Comparison of ENCODE assay signal across 22 cellular contexts in the genomic region with DNA sequence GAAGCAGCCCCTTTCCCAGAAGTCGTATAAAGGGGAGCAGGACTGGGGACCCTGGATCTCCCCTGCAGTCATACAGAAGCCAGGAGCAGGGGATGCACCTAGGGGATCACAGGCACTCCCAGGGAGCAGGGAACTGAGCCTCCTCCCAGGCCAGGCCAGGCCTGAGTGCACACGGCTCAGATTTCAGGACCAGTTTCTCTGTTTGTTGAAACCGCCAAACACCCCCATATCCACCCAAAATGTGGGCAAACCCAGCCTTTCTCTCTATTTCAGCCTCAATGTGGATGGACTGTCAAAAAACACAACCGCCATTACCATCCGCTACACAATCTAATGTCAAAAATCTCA. TPM values are rescaled to one million over a fixed set of nuclear protein-coding genes. Genes with fewer than 3 reads are reported as not detected.
DNase-seq lines count a peak whose midpoint lies in the region; ATAC-seq and TF ChIP-seq lines count a peak whose summit lies in the region.
"Had no signal": no experiment of that assay in that cellular context is flagged by ENCODE, and none has a peak within 500 bp of the region (broad histone marks: within the 10 kb centered on the region; RNA-seq: fewer than 3 reads in every experiment).

No MANE protein-coding gene starts in this region.

- 65% methylated on average over 4 of the region's 5 CpGs for WGBS in esophagus muscularis mucosa
- 60 to 79% methylated on average over 1 to 4 of the region's 5 CpGs for WGBS in transverse colon (ENCODE audit: low coverage in 1 of 2), 2 donors

- intact Hi-C loops in left ventricle myocardium superior (cut with micrococcal nuclease) = no loop called here
- intact Hi-C loops in esophagus muscularis mucosa (cut with DNase I) = no loop called here
- intact Hi-C loops in transverse colon (cut with DNase I; ENCODE audit: low total_unique reads) = no loop called here

- TF ChIP-seq EP300 in esophagus muscularis mucosa (IDR thresholded peaks at IDR 0.05) (no peak), transverse colon (IDR thresholded peaks at IDR 0.05; ENCODE audit: low read depth) (no peak)

- H3K9me3 ChIP-seq in cardiac muscle cell (ENCODE audit: low read depth) (no peaks in the 10 kb centered on the region), esophagus muscularis mucosa (no peaks in the 10 kb centered on the region), transverse colon (no peaks in the 10 kb centered on the region)
- H3K9me3 ChIP-seq: Caco-2, mucosa of descending colon, right lobe of liver had no signal

- H3K36me3 ChIP-seq in cardiac muscle cell (no peaks in the 10 kb centered on the region), esophagus muscularis mucosa (no peaks in the 10 kb centered on the region), transverse colon (no peaks in the 10 kb centered on the region)
- H3K36me3 ChIP-seq: right lobe of liver had no signal

- H3K27me3 ChIP-seq in cardiac muscle cell = no peaks in the 10 kb centered on the region
- no peaks in the 10 kb centered on the region for H3K27me3 ChIP-seq in esophagus muscularis mucosa
- H3K27me3 ChIP-seq in transverse colon = no peaks in the 10 kb centered on the region
- H3K27me3 ChIP-seq: right lobe of liver had no signal

- no peaks in the 10 kb centered on the region for H3K27me3 Mint-ChIP-seq in neural crest cell (ENCODE audit: low read depth)

- TF ChIP-seq POLR2A in esophagus muscularis mucosa (IDR thresholded peaks at IDR 0.05; ENCODE audit: low read depth) (no peak), transverse colon (IDR thresholded peaks at IDR 0.05) (no peak)

- H3K27ac ChIP-seq in cardiac muscle cell = peak overlapping the region; percentile 55
- H3K27ac ChIP-seq in esophagus muscularis mucosa (replicated peaks in 1 of 4) = peak overlapping the region; percentile 82 to 95 (median 92)
- H3K27ac ChIP-seq in transverse colon = peak overlapping the region; percentile 31 to 77 (median 54)
- H3K27ac ChIP-seq: 22Rv1, right lobe of liver had no signal

- H3K4me1 Mint-ChIP-seq in neural crest cell = peaks cover 62% of the 10 kb centered on the region
- H3K4me1 Mint-ChIP-seq: B cell had no signal

- no peaks in the 10 kb centered on the region for H3K9me3 Mint-ChIP-seq in neural crest cell
- H3K9me3 Mint-ChIP-seq: stimulated activated naive B cell treated with anti-CD40 and anti-IgM and Interleukin-4, amounts not matched to agents 10 μg/mL and 1 μg/mL and 100 μg/mL, for 72 hours had no signal

- in situ Hi-C loops in transverse colon (cut with MboI; ENCODE audit: low pct_ligation_motif_present in 1 of 4, low pct_unique_long_range_greater_than_20kb in 1 of 4, low sequenced_read_pairs in 3 of 4) = no loop called here

- H3K4me1 ChIP-seq in cardiac muscle cell (ENCODE audit: low read depth) (peaks cover 43% of the 10 kb centered on the region), esophagus muscularis mucosa (peaks cover 17 to 86% (median 83%) of the 10 kb centered on the region in 4 donors), transverse colon (peaks cover 0 to 3% (median 2%) of the 10 kb centered on the region in 4 donors)
- H3K4me1 ChIP-seq: Caco-2, right lobe of liver had no signal

- peaks cover 10% of the 10 kb centered on the region for H3K36me3 Mint-ChIP-seq in neural crest cell (ENCODE audit: low read depth)
- H3K36me3 Mint-ChIP-seq: stimulated activated naive B cell treated with anti-CD40 and anti-IgM and Interleukin-4, amounts not matched to agents 10 μg/mL and 1 μg/mL and 100 μg/mL, for 72 hours had no signal

- H3K27ac Mint-ChIP-seq in neural crest cell (ENCODE audit: unreplicated experiment) = peak overlapping the region; percentile 69
- H3K27ac Mint-ChIP-seq: B cell; stimulated activated naive B cell treated with anti-CD40 and anti-IgM and Interleukin-4, amounts not matched to agents 10 μg/mL and 1 μg/mL and 100 μg/mL, for 72 hours had no signal

- peak overlapping the region; percentile 24 for H3K4me3 Mint-ChIP-seq in neural crest cell
- H3K4me3 Mint-ChIP-seq: B cell; stimulated activated naive B cell treated with anti-CD40 and anti-IgM and Interleukin-4, amounts not matched to agents 10 μg/mL and 1 μg/mL and 100 μg/mL, for 72 hours had no signal

- no peak overlapping the region for H3K4me3 ChIP-seq in cardiac muscle cell
- H3K4me3 ChIP-seq in esophagus muscularis mucosa = no peak overlapping the region
- no peak overlapping the region for H3K4me3 ChIP-seq in transverse colon
- H3K4me3 ChIP-seq: mucosa of descending colon, right lobe of liver had no signal

- ATAC-seq in left ventricle myocardium superior = no peak
- ATAC-seq in SK-N-SH treated with all-trans-retinoic acid at 6 μM for 48 hours = no peak
- ATAC-seq: mucosa of descending colon; right lobe of liver; stimulated activated naive B cell treated with anti-CD40 and anti-IgM and Interleukin-4, amounts not matched to agents 10 μg/mL and 1 μg/mL and 100 μg/mL, for 72 hours had no signal

- TF ChIP-seq CTCF in cardiac muscle cell (IDR thresholded peaks at IDR 0.05; ENCODE audit: low read depth, low read length) = no peak
- no peak for TF ChIP-seq CTCF in esophagus muscularis mucosa (IDR thresholded peaks at IDR 0.05)
- no peak for TF ChIP-seq CTCF in neural crest cell (conservative IDR thresholded peaks at IDR 0.05)
- no peak for TF ChIP-seq CTCF in transverse colon (IDR thresholded peaks at IDR 0.05)

- DNase-seq in cardiac muscle cell (ENCODE audit: low read depth in 1 of 2, low spot score in 1 of 2) = no peak
- no peak for DNase-seq in left ventricle myocardium superior
- no peak for DNase-seq in esophagus muscularis mucosa (ENCODE audit: extremely low spot score)
- no peak for DNase-seq in neural crest cell (ENCODE audit: low read depth, low spot score)
- DNase-seq in transverse colon = no peak
- DNase-seq in HuH-7.5 (ENCODE audit: low spot score) = no peak
- no peak for DNase-seq in hepatic stellate cell (ENCODE audit: low spot score)
- DNase-seq: activated CD4-positive, alpha-beta T cell treated with anti-CD3 and anti-CD28 coated beads, Interleukin-2, amount 50 U/mL, for 1 hour; activated CD8-positive, alpha-beta memory T cell treated with anti-CD3 and anti-CD28 coated beads, Interleukin-2, amount 50 U/mL, for 4 hours; activated gamma-delta T cell; Caco-2; mucosa of descending colon; NCI-H1105; NCI-H2107; NCI-H510A treated with DMSO at 0.1 percent for 48 hours; occipital lobe; right lobe of liver; stimulated activated naive B cell treated with anti-CD40 and anti-IgM and Interleukin-4, amounts not matched to agents 10 μg/mL and 1 μg/mL and 100 μg/mL, for 72 hours; trophoblast cell had no signal

TF ChIP-seq in SK-N-SH treated with all-trans-retinoic acid at 6 μM for 48 hours, 23 proteins besides CTCF, POLR2A, EP300 and RAD21:
- TF ChIP-seq, protein P1, sequence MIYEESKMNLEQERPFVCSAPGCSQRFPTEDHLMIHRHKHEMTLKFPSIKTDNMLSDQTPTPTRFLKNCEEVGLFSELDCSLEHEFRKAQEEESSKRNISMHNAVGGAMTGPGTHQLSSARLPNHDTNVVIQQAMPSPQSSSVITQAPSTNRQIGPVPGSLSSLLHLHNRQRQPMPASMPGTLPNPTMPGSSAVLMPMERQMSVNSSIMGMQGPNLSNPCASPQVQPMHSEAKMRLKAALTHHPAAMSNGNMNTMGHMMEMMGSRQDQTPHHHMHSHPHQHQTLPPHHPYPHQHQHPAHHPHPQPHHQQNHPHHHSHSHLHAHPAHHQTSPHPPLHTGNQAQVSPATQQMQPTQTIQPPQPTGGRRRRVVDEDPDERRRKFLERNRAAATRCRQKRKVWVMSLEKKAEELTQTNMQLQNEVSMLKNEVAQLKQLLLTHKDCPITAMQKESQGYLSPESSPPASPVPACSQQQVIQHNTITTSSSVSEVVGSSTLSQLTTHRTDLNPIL (CRISPR knock-in tag; IDR thresholded peaks at IDR 0.05; ENCODE audit: low read depth) = no peak
- no peak for TF ChIP-seq ISL1 (CRISPR knock-in tag; IDR thresholded peaks at IDR 0.05)
- TF ChIP-seq ZFP30 (CRISPR knock-in tag; IDR thresholded peaks at IDR 0.05) = no peak
- no peak for TF ChIP-seq ZNF565 (CRISPR knock-in tag; conservative IDR thresholded peaks at IDR 0.05; ENCODE audit: low read depth)

RNA-seq across cellular contexts. Expression of a gene that starts 17.5 kb away (rescaled TPM):
- total RNA-seq in cardiac muscle cell (27.8 and 45.8 TPM in 2 replicates), left ventricle myocardium superior (5.3 TPM), esophagus muscularis mucosa (10 to 100 TPM; 16.2 to 47.3 (median 29.0) TPM), neural crest cell (19.0 TPM in 2 replicates), transverse colon (1 to 10 TPM; 1.1 to 4.2 (median 3.0) TPM)
- polyA plus RNA-seq in cardiac muscle cell = 7.8 and 15.7 TPM in 2 replicates
